19 cellular contexts compared by ENCODE assay signal in genomic region chr2:187988348-187988747, GRCh38.
DNase-seq lines count a peak whose midpoint lies in the region; ATAC-seq, FAIRE-seq and TF ChIP-seq lines count a peak whose summit lies in the region.
"Had no signal": no experiment of that assay in that cellular context is flagged by ENCODE, and none has a peak within 500 bp of the region (broad histone marks: within the 10 kb centered on the region; RNA-seq: fewer than 3 reads in every experiment).

No MANE protein-coding gene starts in this region.

- H3K23ac ChIP-seq in H9 (ENCODE audit: insufficient read length, low read depth, low read length) (no peak overlapping the region), neuronal stem cell (ENCODE audit: low read depth, low read length, poor library complexity) (no peak overlapping the region)

- no peak for FAIRE-seq in HepG2 (lab: Jason Lieb, UNC)

- H3K27me3 ChIP-seq in HepG2 (ENCODE audit: control insufficient read depth in 1 of 2, insufficient read depth in 2 of 2, low read length in 2 of 2) (no peaks in the 10 kb centered on the region), right lobe of liver (no peaks in the 10 kb centered on the region), H9 (ENCODE audit: insufficient read depth, low read length) (no peaks in the 10 kb centered on the region), neuronal stem cell (ENCODE audit: control insufficient read depth in 3 of 3, insufficient read depth in 3 of 3, low read depth in 1 of 3, low read length in 3 of 3) (no peaks in the 10 kb centered on the region), Peyer's patch (no peaks in the 10 kb centered on the region), A673 (replicated peaks; ENCODE audit: insufficient read depth, low read depth, low read length, poor library complexity) (no peaks in the 10 kb centered on the region)
- H3K27me3 ChIP-seq: body of pancreas had no signal

- TF ChIP-seq RAD21 in HepG2 (CRISPR knock-in tag; IDR thresholded peaks at IDR 0.05): no peak

- H4K5ac ChIP-seq in H9 (ENCODE audit: insufficient read length, low read depth, low read length): no peak overlapping the region

- H3K79me1 ChIP-seq in H9 (ENCODE audit: insufficient read depth, low read depth, low read length, poor library complexity, severe bottlenecking) (no peaks in the 10 kb centered on the region), neuronal stem cell (ENCODE audit: low read depth, low read length) (no peaks in the 10 kb centered on the region)

- no peaks in the 10 kb centered on the region for H3K27me3 Mint-ChIP-seq in H9 (ENCODE audit: low read depth)
- H3K27me3 Mint-ChIP-seq: CD4-positive, alpha-beta T cell had no signal

- POLR2A ChIA-PET in HepG2 (lab: Yijun Ruan, JAX): no interaction called here
- POLR2A ChIA-PET in A673 (lab: Charles Lee; ENCODE audit: low non-redundant PET): no interaction called here

- H3K9ac ChIP-seq in HepG2 (ENCODE audit: insufficient read depth, low read depth, low read length) (no peak overlapping the region), H9 (ENCODE audit: extremely low read depth, insufficient read length, low read length) (no peak overlapping the region), neuronal stem cell (ENCODE audit: low read depth, low read length, poor library complexity) (no peak overlapping the region)

- H2BK120ac ChIP-seq in H9 (ENCODE audit: low read depth, low read length, poor library complexity, severe bottlenecking) (no peak overlapping the region), neuronal stem cell (ENCODE audit: low read depth, low read length) (no peak overlapping the region)

- no peaks in the 10 kb centered on the region; a peak in 1 of 5 replicates for H3K9me3 Mint-ChIP-seq in H9
- H3K9me3 Mint-ChIP-seq: activated naive CD4-positive, alpha-beta T cell treated with anti-CD3 and anti-CD28 coated beads, Interleukin-2, amount 50 U/mL, for 72 hours; CD4-positive, alpha-beta T cell had no signal

- TF ChIP-seq CTCF in HepG2 (CRISPR knock-in tag; IDR thresholded peaks at IDR 0.05): no peak
- TF ChIP-seq CTCF in right lobe of liver (IDR thresholded peaks at IDR 0.05): no peak
- TF ChIP-seq CTCF in H9 (conservative IDR thresholded peaks at IDR 0.05): no peak
- TF ChIP-seq CTCF in Peyer's patch (IDR thresholded peaks at IDR 0.05): no peak
- no peak for TF ChIP-seq CTCF in A673 (conservative IDR thresholded peaks at IDR 0.05; ENCODE audit: low read depth, low read length)

- no peaks in the 10 kb centered on the region for H3K23me2 ChIP-seq in H9 (ENCODE audit: insufficient read length, low read depth, low read length, poor library complexity, severe bottlenecking)

- H4K20me1 ChIP-seq in HepG2 (ENCODE audit: insufficient read depth, low read length): no peaks in the 10 kb centered on the region
- H4K20me1 ChIP-seq in H9 (ENCODE audit: control insufficient read depth, insufficient read depth, insufficient read length): no peaks in the 10 kb centered on the region

- DNase-seq in HepG2 (ENCODE audit: low spot score): no peak
- no peak for DNase-seq in right lobe of liver
- DNase-seq in H9: peak; percentile 87
- DNase-seq in NCI-H526 treated with DMSO at 0.1 percent for 48 hours (lab: John Stamatoyannopoulos, UW): peak; percentile 53
- DNase-seq in neuronal stem cell (ENCODE audit: low spot score): no peak
- no peak for DNase-seq in stimulated activated CD4-positive, alpha-beta T cell treated with anti-CD3 and anti-CD28 coated beads, Interleukin-2, amount 100 ng/mL, for 24 hours
- DNase-seq in Peyer's patch: no peak
- DNase-seq in A673 (ENCODE audit: low spot score): no peak
- DNase-seq: ACHN; activated CD8-positive, alpha-beta T cell treated with anti-CD3 and anti-CD28 coated beads, Interleukin-2, amount 10 ng/mL, durations not matched to agents 7 days and 5 days; activated T-cell treated with anti-CD3 and anti-CD28 coated beads, Interleukin-2, amount 50 U/mL, for 48 hours; body of pancreas; CD4-positive, alpha-beta T cell; GF-D8; NCI-H1105; NCI-H2171 treated with DMSO at 0.1 percent for 48 hours had no signal

- H3K4me1 ChIP-seq in HepG2 (ENCODE audit: insufficient read depth, low read length): no peaks in the 10 kb centered on the region
- peaks cover 0 to 20% (median under 1%) of the 10 kb centered on the region in 4 donors for H3K4me1 ChIP-seq in right lobe of liver
- peaks cover 10% of the 10 kb centered on the region; the same call in 1 of the 2 replicates for H3K4me1 ChIP-seq in H9 (ENCODE audit: insufficient read depth, low read length)
- peaks cover 2 to 4% of the 10 kb centered on the region in 2 donors for H3K4me1 ChIP-seq in neuronal stem cell (ENCODE audit: control insufficient read depth in 2 of 2, insufficient read depth in 1 of 2, low read depth in 1 of 2, low read length in 2 of 2)
- H3K4me1 ChIP-seq in Peyer's patch: no peaks in the 10 kb centered on the region
- peaks cover 3% of the 10 kb centered on the region for H3K4me1 ChIP-seq in A673 (ENCODE audit: insufficient read depth, low read length, poor library complexity, severe bottlenecking)
- H3K4me1 ChIP-seq: body of pancreas had no signal

- peaks cover 37 to 63% of the 10 kb centered on the region in 2 experiments for H3K4me1 Mint-ChIP-seq in H9

- H3K9me3 ChIP-seq in HepG2 (ENCODE audit: low read length) (no peaks in the 10 kb centered on the region), right lobe of liver (no peaks in the 10 kb centered on the region), H9 (ENCODE audit: control insufficient read depth, low read depth, low read length) (no peaks in the 10 kb centered on the region), neuronal stem cell (replicated peaks in 1 of 2; ENCODE audit: control insufficient read depth in 2 of 2, insufficient read depth in 1 of 2, low read depth in 1 of 2, low read length in 2 of 2) (no peaks in the 10 kb centered on the region), Peyer's patch (no peaks in the 10 kb centered on the region), A673 (ENCODE audit: low read depth, low read length, poor library complexity, severe bottlenecking) (no peaks in the 10 kb centered on the region)
- H3K9me3 ChIP-seq: body of pancreas, thoracic aorta had no signal

- H3K4me3 ChIP-seq in HepG2 (replicated peaks in 1 of 3; ENCODE audit: insufficient read depth in 1 of 3, low read depth in 2 of 3, low read length in 3 of 3) (no peak overlapping the region), right lobe of liver (no peak overlapping the region), neuronal stem cell (ENCODE audit: low read length in 2 of 2) (no peak overlapping the region), Peyer's patch (no peak overlapping the region), A673 (ENCODE audit: low read depth, low read length, poor library complexity, severe bottlenecking) (no peak overlapping the region)
- H3K4me3 ChIP-seq: body of pancreas, thoracic aorta had no signal

- no peak overlapping the region for H2BK20ac ChIP-seq in H9 (ENCODE audit: low read depth, low read length, poor library complexity, severe bottlenecking)

- 8% methylated on average over 6 of the region's 6 CpGs for WGBS in HepG2 (ENCODE audit: low lambda C conversion rate)
- WGBS in right lobe of liver (ENCODE audit: insufficient coverage, low coverage, low lambda C conversion rate, missing lambda C conversion rate): 44% methylated on average over 4 of the region's 6 CpGs
- no CpG with 5 or more reads among the region's 6 CpGs for WGBS in H9 (ENCODE audit: extremely low coverage, insufficient read length, low lambda C conversion rate)
- WGBS in neuronal stem cell (ENCODE audit: extremely low coverage in 2 of 2, insufficient read length in 2 of 2, insufficient replicate concordance in 1 of 2), 2 donors: no CpG with 5 or more reads among the region's 6 CpGs

- no peaks in the 10 kb centered on the region for H3K36me3 Mint-ChIP-seq in H9 (ENCODE audit: insufficient read depth in 1 of 3, low read depth in 3 of 3)
- H3K36me3 Mint-ChIP-seq: activated naive CD4-positive, alpha-beta T cell treated with anti-CD3 and anti-CD28 coated beads, Interleukin-2, amount 50 U/mL, for 72 hours had no signal

- BruUV-seq in HepG2 (replicated peaks; lab: Mats Ljungman, UMichigan): no TSS peak
- BruUV-seq in A673 (replicated peaks; lab: Mats Ljungman, UMichigan): no TSS peak

- no peaks in the 10 kb centered on the region for H3K36me3 ChIP-seq in HepG2 (replicated peaks in 1 of 2; ENCODE audit: control insufficient read depth in 1 of 2, insufficient read depth in 2 of 2, low read length in 2 of 2)
- H3K36me3 ChIP-seq in right lobe of liver: no peaks in the 10 kb centered on the region
- H3K36me3 ChIP-seq in neuronal stem cell (replicated peaks in 1 of 2; ENCODE audit: control insufficient read depth in 2 of 2, insufficient read depth in 2 of 2, low read length in 2 of 2): no peaks in the 10 kb centered on the region
- H3K36me3 ChIP-seq in Peyer's patch: no peaks in the 10 kb centered on the region
- H3K36me3 ChIP-seq in A673 (ENCODE audit: insufficient read depth, low read length, poor library complexity, severe bottlenecking): no peaks in the 10 kb centered on the region
- H3K36me3 ChIP-seq: thoracic aorta had no signal

- H3K18ac ChIP-seq in H9 (ENCODE audit: insufficient read length, low read depth, low read length) (no peak overlapping the region), neuronal stem cell (ENCODE audit: low read length) (no peak overlapping the region)

- H2BK5ac ChIP-seq in H9 (ENCODE audit: insufficient read length, low read length): no peak overlapping the region
- no peak overlapping the region for H2BK5ac ChIP-seq in neuronal stem cell (ENCODE audit: low read length)

- H3K14ac ChIP-seq in H9 (ENCODE audit: insufficient read depth, low read length): no peak overlapping the region
- no peak overlapping the region for H3K14ac ChIP-seq in neuronal stem cell (ENCODE audit: low read length)

- H3K4me2 ChIP-seq in HepG2 (ENCODE audit: low read depth, low read length) (no peak overlapping the region), H9 (ENCODE audit: insufficient read depth, insufficient read length, low read length) (no peak overlapping the region), neuronal stem cell (ENCODE audit: insufficient read depth, low read length, poor library complexity, severe bottlenecking) (no peak overlapping the region)

- in situ Hi-C loops in HepG2 (cut with HindIII; ENCODE audit: extremely low pct_ligation_motif_present, low pct_unique_long_range_greater_than_20kb): no loop called here

- no peak overlapping the region for H4K8ac ChIP-seq in H9 (replicated peaks; ENCODE audit: insufficient read length, low read depth, low read length)
- no peak overlapping the region for H4K8ac ChIP-seq in neuronal stem cell (ENCODE audit: low read depth, low read length)

- TF ChIP-seq POLR2A in HepG2 (IDR thresholded peaks at IDR 0.05; ENCODE audit: insufficient read depth in 1 of 2, low read depth in 2 of 2, low read length in 2 of 2): no peak
- TF ChIP-seq POLR2A in right lobe of liver (IDR thresholded peaks at IDR 0.05): no peak
- TF ChIP-seq POLR2A in Peyer's patch (IDR thresholded peaks at IDR 0.05): no peak

- H2AK5ac ChIP-seq in H9 (ENCODE audit: insufficient read length, low read length) (no peak overlapping the region), neuronal stem cell (ENCODE audit: low read depth, low read length) (no peak overlapping the region)

- H4K91ac ChIP-seq in H9 (ENCODE audit: insufficient read length, low read depth, low read length): no peak overlapping the region
- H4K91ac ChIP-seq in neuronal stem cell (ENCODE audit: low read depth, low read length, poor library complexity): no peak overlapping the region

- no peaks in the 10 kb centered on the region for H3K79me2 ChIP-seq in HepG2 (ENCODE audit: insufficient read depth, low read length)
- H3K79me2 ChIP-seq in H9 (ENCODE audit: insufficient read depth, low read length): no peaks in the 10 kb centered on the region

- H3K27ac Mint-ChIP-seq in H9: peak overlapping the region in 2 of 3 experiments; percentile 22 to 66; a peak in 3 of 7 replicates
- H3K27ac Mint-ChIP-seq: activated CD8-positive, alpha-beta T cell treated with anti-CD3 and anti-CD28 coated beads, Interleukin-2, amount 10 ng/mL, durations not matched to agents 7 days and 5 days; activated naive CD4-positive, alpha-beta T cell treated with anti-CD3 and anti-CD28 coated beads, Interleukin-2, amount 50 U/mL, for 72 hours; CD4-positive, alpha-beta T cell had no signal

- H3T11ph ChIP-seq in H9 (ENCODE audit: low read length): no peak overlapping the region

- no peak overlapping the region for H3K4ac ChIP-seq in H9 (ENCODE audit: low read depth, low read length)
- H3K4ac ChIP-seq in neuronal stem cell (ENCODE audit: low read length): no peak overlapping the region

- H3K56ac ChIP-seq in H9 (ENCODE audit: insufficient read length, low read depth, low read length): no peak overlapping the region

- TF ChIP-seq EP300 in HepG2 (IDR thresholded peaks at IDR 0.05; ENCODE audit: low read depth in 2 of 2, low read length in 2 of 2) (no peak), HepG2 (CRISPR knock-in tag; IDR thresholded peaks at IDR 0.05; ENCODE audit: borderline replicate concordance) (no peak)

- ATAC-seq in HepG2 (no peak), right lobe of liver (no peak)
- ATAC-seq: activated CD8-positive, alpha-beta T cell treated with anti-CD3 and anti-CD28 coated beads, Interleukin-2, amount 10 ng/mL, durations not matched to agents 7 days and 5 days; activated naive CD4-positive, alpha-beta T cell treated with anti-CD3 and anti-CD28 coated beads, Interleukin-2, amount 50 U/mL, for 72 hours; body of pancreas; Panc1 had no signal

- intact Hi-C loops in HepG2 (cut with micrococcal nuclease; ENCODE audit: unreplicated experiment) (no loop called here), right lobe of liver (cut with DNase I) (no loop called here), A673 (cut with micrococcal nuclease; ENCODE audit: unreplicated experiment) (no loop called here)

- H2BK12ac ChIP-seq in H9 (ENCODE audit: insufficient read length, low read depth, low read length) (no peak overlapping the region), neuronal stem cell (ENCODE audit: low read length) (peak overlapping the region; percentile 30)

- H3K27ac ChIP-seq in HepG2 (ENCODE audit: extremely low read length, insufficient read depth, low read length): no peak overlapping the region
- no peak overlapping the region for H3K27ac ChIP-seq in right lobe of liver
- H3K27ac ChIP-seq in H9 (ENCODE audit: insufficient read length, low read depth, low read length): no peak overlapping the region
- H3K27ac ChIP-seq in neuronal stem cell (replicated peaks; ENCODE audit: low read length): no peak overlapping the region
- no peak overlapping the region for H3K27ac ChIP-seq in Peyer's patch
- no peak overlapping the region for H3K27ac ChIP-seq in A673 (ENCODE audit: low read depth, low read length, poor library complexity, severe bottlenecking)
- H3K27ac ChIP-seq: body of pancreas, thoracic aorta had no signal

- CTCF ChIA-PET in HepG2 (lab: Yijun Ruan, JAX; ENCODE audit: low intra/inter-chr PET ratio, low total read pairs) (no interaction called here), A673 (lab: Charles Lee) (no interaction called here)

- no peak overlapping the region for H2AFZ ChIP-seq in HepG2 (ENCODE audit: low read length)
- no peak overlapping the region for H2AFZ ChIP-seq in H9 (ENCODE audit: low read length)
- H2AFZ ChIP-seq in neuronal stem cell (ENCODE audit: low read length): no peak overlapping the region

- H2BK15ac ChIP-seq in H9 (ENCODE audit: low read depth, low read length) (no peak overlapping the region), neuronal stem cell (ENCODE audit: low read length) (no peak overlapping the region)

- no peak overlapping the region for H3K4me3 Mint-ChIP-seq in H9
- H3K4me3 Mint-ChIP-seq: activated CD8-positive, alpha-beta T cell treated with anti-CD3 and anti-CD28 coated beads, Interleukin-2, amount 10 ng/mL, durations not matched to agents 7 days and 5 days; CD4-positive, alpha-beta T cell had no signal

Comparison
In these comparisons a context has a peak if more than half of its experiments do, and no peak if none do; other contexts are left out.
1. DNase-seq: peak in H9 (single experiment) and NCI-H526 treated with DMSO at 0.1 percent for 48 hours (single experiment); none in HepG2 (single experiment), right lobe of liver (0 of 3), neuronal stem cell (single experiment), stimulated activated CD4-positive, alpha-beta T cell treated with anti-CD3 and anti-CD28 coated beads, Interleukin-2, amount 100 ng/mL, for 24 hours (0 of 2), Peyer's patch (0 of 3) and A673 (single experiment).